8 cellular contexts compared by ENCODE assay signal in the genomic region with DNA sequence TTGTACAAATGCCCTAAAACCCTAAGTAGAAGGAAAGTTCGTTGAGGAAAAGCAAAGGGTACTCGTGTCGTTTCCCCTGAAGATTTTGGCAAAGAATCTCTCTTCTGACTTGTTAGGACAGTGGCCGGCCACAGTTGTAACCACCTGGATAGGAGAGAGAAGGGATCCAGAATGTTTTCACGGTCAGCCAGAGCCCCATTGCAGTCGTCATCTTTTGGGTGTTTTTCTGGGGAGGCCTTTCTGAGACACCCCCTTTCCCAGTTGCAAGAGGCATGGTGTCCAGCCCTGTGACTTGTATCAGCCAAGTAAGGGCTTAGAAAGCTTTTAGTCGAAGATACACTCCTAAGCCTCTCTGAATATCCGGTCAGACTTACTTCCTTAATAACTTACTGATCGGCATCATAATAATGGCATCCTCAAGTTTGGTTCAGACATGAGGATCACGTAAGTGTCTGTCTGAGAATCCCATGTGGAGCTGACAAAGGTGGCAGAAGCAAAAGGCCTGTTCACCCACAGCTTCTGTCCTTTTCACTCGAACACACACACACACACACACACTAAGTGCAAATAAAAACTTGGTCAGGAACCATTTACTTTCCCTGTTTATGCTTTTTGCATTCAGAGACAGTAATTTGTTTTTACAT.
DNase-seq lines count a peak whose midpoint lies in the region; ATAC-seq and TF ChIP-seq lines count a peak whose summit lies in the region.

No MANE protein-coding gene starts in this region.

- H3K27ac ChIP-seq in psoas muscle: peak overlapping the region; percentile 81

- no peaks in the 10 kb centered on the region for H3K9me3 ChIP-seq in ES-I3 (ENCODE audit: control insufficient read depth, insufficient read depth, low read length)
- H3K9me3 ChIP-seq in psoas muscle: no peaks in the 10 kb centered on the region

- ATAC-seq in psoas muscle: no peak
- ATAC-seq in HG02763 (IDR thresholded peaks at IDR 0.05; ENCODE audit: unreplicated experiment): no peak

- H3K36me3 ChIP-seq in ES-I3 (ENCODE audit: insufficient read depth, low read length): 0 out of 2 replicates have a peak, but pooled peaks cover 3% of the 10 kb centered on the region
- no peaks in the 10 kb centered on the region for H3K36me3 ChIP-seq in psoas muscle (ENCODE audit: insufficient read depth in 1 of 2, low read depth in 1 of 2)

- peak overlapping the region; percentile 94 for H3K9ac ChIP-seq in ES-I3 (ENCODE audit: low read depth, low read length)

- H3K4me3 ChIP-seq in epithelial cell of proximal tubule (ENCODE audit: low read depth, low read length): peak overlapping the region; percentile 80
- H3K4me3 ChIP-seq in psoas muscle: peak overlapping the region; percentile 81

- intact Hi-C loops in psoas muscle (cut with DNase I): loop anchor here (5.0 to 10.0 kb wide), 5 partner anchors 281 to 654 kb away; no protein-coding TSS in a partner anchor

- WGBS in psoas muscle, 3 donors: 20 to 34% (median 23%) methylated on average over 11 of the region's 11 CpGs

- peak; percentile 34 to 57 for DNase-seq in NCI-H526 (lab: John Stamatoyannopoulos, UW)
- DNase-seq in epithelial cell of proximal tubule (ENCODE audit: low read depth): peak; percentile 18
- DNase-seq in psoas muscle: no peak
- DNase-seq in SW 1271 (lab: John Stamatoyannopoulos, UW): no peak
- no peak for DNase-seq in stimulated activated CD4-positive, alpha-beta T cell treated with anti-CD3 and anti-CD28 coated beads, Interleukin-1b, Interleukin-23, amount 100 ng/mL, for 48 hours
- no peak for DNase-seq in GM19238 (ENCODE audit: insufficient read length, low spot score)

- H3K4me1 ChIP-seq in ES-I3 (ENCODE audit: insufficient read depth, low read length) (peaks cover 35% of the 10 kb centered on the region), psoas muscle (peaks cover 38% of the 10 kb centered on the region)

- TF ChIP-seq CTCF in epithelial cell of proximal tubule (conservative IDR thresholded peaks at IDR 0.05; ENCODE audit: low read depth, low read length) (no peak), psoas muscle (IDR thresholded peaks at IDR 0.05) (no peak)

- H3K27me3 ChIP-seq in psoas muscle (ENCODE audit: insufficient read depth in 3 of 3, low read length in 2 of 3): no peaks in the 10 kb centered on the region

Comparison
In these comparisons a context has a peak if more than half of its experiments do, and no peak if none do; other contexts are left out.
1. DNase-seq: peak in NCI-H526 (2 of 2) and epithelial cell of proximal tubule (single experiment); none in psoas muscle (0 of 2), SW 1271 (0 of 2), stimulated activated CD4-positive, alpha-beta T cell treated with anti-CD3 and anti-CD28 coated beads, Interleukin-1b, Interleukin-23, amount 100 ng/mL, for 48 hours (single experiment) and GM19238 (single experiment).